ENCODE assay signal across 1 cellular context in the genomic region with DNA sequence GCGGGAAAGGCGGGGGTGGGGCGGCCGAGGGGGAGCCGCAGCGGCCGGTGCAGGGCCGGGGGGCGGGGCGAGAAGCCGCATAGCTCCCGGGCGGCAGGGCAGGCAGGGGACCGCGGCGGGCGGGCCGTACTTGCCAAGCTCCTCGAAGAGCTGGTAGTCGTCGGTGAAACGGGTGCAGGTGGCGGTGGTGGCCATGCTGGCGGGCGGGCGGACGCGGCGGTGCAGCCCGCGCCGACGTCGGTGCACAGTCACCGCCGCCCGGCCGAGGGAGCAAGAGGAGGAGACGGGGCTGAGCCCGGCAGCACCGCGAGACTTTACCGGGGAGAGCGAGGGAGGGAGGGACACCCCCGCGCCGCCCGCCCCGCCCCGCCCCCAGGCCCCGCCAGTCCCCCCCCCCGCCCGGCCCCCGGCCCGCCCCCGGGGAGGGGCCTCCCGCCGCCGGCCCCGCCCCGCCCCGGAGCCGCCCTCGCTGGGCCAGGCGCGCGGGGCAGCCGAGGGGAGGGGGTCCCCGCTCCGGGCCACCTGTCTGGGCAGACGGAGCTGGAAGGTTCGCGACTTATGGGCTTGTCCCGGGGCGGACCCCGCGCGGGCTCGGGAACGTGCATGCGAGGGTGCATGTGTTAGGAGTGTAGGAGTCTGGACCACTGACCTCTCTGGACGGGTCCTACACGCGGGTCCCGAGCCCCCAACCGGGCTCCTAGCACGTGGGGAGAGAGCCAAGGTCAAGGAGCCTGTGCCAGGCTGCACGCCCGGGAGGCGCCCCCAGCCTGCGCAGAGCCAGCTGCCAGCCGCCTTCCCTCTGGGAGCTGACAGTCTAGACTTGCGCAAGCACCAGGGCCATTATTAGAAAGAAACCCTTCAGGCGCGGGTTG.
TF ChIP-seq lines count a peak whose summit lies in the region.

A gene (minus strand): TSS at position 289 of the 872 bp plus-strand sequence. CDS start 94 bp downstream, at position 195.

TF ChIP-seq in HepG2, 621 proteins besides CTCF, POLR2A, EP300 and RAD21 (continued from another document and continues in another):
- TF ChIP-seq, protein P1, sequence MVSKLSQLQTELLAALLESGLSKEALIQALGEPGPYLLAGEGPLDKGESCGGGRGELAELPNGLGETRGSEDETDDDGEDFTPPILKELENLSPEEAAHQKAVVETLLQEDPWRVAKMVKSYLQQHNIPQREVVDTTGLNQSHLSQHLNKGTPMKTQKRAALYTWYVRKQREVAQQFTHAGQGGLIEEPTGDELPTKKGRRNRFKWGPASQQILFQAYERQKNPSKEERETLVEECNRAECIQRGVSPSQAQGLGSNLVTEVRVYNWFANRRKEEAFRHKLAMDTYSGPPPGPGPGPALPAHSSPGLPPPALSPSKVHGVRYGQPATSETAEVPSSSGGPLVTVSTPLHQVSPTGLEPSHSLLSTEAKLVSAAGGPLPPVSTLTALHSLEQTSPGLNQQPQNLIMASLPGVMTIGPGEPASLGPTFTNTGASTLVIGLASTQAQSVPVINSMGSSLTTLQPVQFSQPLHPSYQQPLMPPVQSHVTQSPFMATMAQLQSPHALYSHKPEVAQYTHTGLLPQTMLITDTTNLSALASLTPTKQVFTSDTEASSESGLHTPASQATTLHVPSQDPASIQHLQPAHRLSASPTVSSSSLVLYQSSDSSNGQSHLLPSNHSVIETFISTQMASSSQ (IDR thresholded peaks at IDR 0.05; ENCODE audit: low read depth), result no peak
- TF ChIP-seq, protein P1 (CRISPR knock-in tag; IDR thresholded peaks at IDR 0.05; ENCODE audit: borderline replicate concordance), result no peak
- no peak for TF ChIP-seq ATF7 (IDR thresholded peaks at IDR 0.05)
- no peak for TF ChIP-seq ATF7 (CRISPR knock-in tag; IDR thresholded peaks at IDR 0.05)
- TF ChIP-seq JDP2 (CRISPR knock-in tag; IDR thresholded peaks at IDR 0.05; ENCODE audit: borderline replicate concordance), result no peak
- TF ChIP-seq RELA (CRISPR knock-in tag; IDR thresholded peaks at IDR 0.05), result no peak
- TF ChIP-seq ZFP82 (CRISPR knock-in tag; IDR thresholded peaks at IDR 0.05; ENCODE audit: borderline replicate concordance), result no peak
- peak; percentile 15; the same call in 1 of the 2 replicates for TF ChIP-seq CENPT (CRISPR knock-in tag; IDR thresholded peaks at IDR 0.05; ENCODE audit: low read depth)
- TF ChIP-seq SRSF4 (IDR thresholded peaks at IDR 0.05; ENCODE audit: low read depth, low read length, poor library complexity, severe bottlenecking), result no peak
- no peak; the same call in 1 of the 2 replicates for TF ChIP-seq THAP11 (CRISPR knock-in tag; IDR thresholded peaks at IDR 0.05)
- TF ChIP-seq SSRP1 (CRISPR knock-in tag; IDR thresholded peaks at IDR 0.05), result no peak
- TF ChIP-seq NRL (CRISPR knock-in tag; IDR thresholded peaks at IDR 0.05; ENCODE audit: borderline replicate concordance), result no peak; the same call in 1 of the 2 replicates
- no peak for TF ChIP-seq SP140L (CRISPR knock-in tag; IDR thresholded peaks at IDR 0.05; ENCODE audit: borderline replicate concordance)
- TF ChIP-seq ZBTB1 (CRISPR knock-in tag; IDR thresholded peaks at IDR 0.05; ENCODE audit: borderline replicate concordance), result no peak
- TF ChIP-seq KLF12 (CRISPR knock-in tag; IDR thresholded peaks at IDR 0.05; ENCODE audit: borderline replicate concordance), result 0 out of 2 replicates have a peak, but pooled peaks have one; percentile 42
- no peak for TF ChIP-seq NR2F1 (CRISPR knock-in tag; IDR thresholded peaks at IDR 0.05)
- TF ChIP-seq WIZ (CRISPR knock-in tag; IDR thresholded peaks at IDR 0.05), result no peak
- TF ChIP-seq SIX1 (CRISPR knock-in tag; IDR thresholded peaks at IDR 0.05; ENCODE audit: borderline replicate concordance), result no peak
- TF ChIP-seq, protein P2, sequence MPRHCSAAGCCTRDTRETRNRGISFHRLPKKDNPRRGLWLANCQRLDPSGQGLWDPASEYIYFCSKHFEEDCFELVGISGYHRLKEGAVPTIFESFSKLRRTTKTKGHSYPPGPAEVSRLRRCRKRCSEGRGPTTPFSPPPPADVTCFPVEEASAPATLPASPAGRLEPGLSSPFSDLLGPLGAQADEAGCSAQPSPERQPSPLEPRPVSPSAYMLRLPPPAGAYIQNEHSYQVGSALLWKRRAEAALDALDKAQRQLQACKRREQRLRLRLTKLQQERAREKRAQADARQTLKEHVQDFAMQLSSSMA (CRISPR knock-in tag; IDR thresholded peaks at IDR 0.05), result no peak
- no peak for TF ChIP-seq HNRNPLL (IDR thresholded peaks at IDR 0.05; ENCODE audit: low read depth, low read length, poor library complexity, severe bottlenecking)
- TF ChIP-seq RBM39 (IDR thresholded peaks at IDR 0.05; ENCODE audit: low read depth, low read length, poor library complexity, severe bottlenecking), result peak; percentile 36
- TF ChIP-seq ZNF816 (CRISPR knock-in tag; IDR thresholded peaks at IDR 0.05; ENCODE audit: borderline replicate concordance), result no peak
- TF ChIP-seq ZNF546 (CRISPR knock-in tag; conservative IDR thresholded peaks at IDR 0.05), result no peak
- TF ChIP-seq U2AF1 (optimal IDR thresholded peaks at IDR 0.05; ENCODE audit: low read depth, low read length), result no peak
- peak; percentile 80 for TF ChIP-seq ZNF564 (CRISPR knock-in tag; IDR thresholded peaks at IDR 0.05)
- TF ChIP-seq NR2C2 (CRISPR knock-in tag; IDR thresholded peaks at IDR 0.05; ENCODE audit: borderline replicate concordance), result no peak; the same call in 1 of the 2 replicates
- no peak for TF ChIP-seq JUND (CRISPR knock-in tag; IDR thresholded peaks at IDR 0.05)
- TF ChIP-seq ZSCAN21 (CRISPR knock-in tag; IDR thresholded peaks at IDR 0.05; ENCODE audit: borderline replicate concordance), result peak; percentile 49; the same call in 1 of the 2 replicates
- TF ChIP-seq ZNF569 (CRISPR knock-in tag; IDR thresholded peaks at IDR 0.05; ENCODE audit: borderline replicate concordance), result no peak
- TF ChIP-seq, protein P3, sequence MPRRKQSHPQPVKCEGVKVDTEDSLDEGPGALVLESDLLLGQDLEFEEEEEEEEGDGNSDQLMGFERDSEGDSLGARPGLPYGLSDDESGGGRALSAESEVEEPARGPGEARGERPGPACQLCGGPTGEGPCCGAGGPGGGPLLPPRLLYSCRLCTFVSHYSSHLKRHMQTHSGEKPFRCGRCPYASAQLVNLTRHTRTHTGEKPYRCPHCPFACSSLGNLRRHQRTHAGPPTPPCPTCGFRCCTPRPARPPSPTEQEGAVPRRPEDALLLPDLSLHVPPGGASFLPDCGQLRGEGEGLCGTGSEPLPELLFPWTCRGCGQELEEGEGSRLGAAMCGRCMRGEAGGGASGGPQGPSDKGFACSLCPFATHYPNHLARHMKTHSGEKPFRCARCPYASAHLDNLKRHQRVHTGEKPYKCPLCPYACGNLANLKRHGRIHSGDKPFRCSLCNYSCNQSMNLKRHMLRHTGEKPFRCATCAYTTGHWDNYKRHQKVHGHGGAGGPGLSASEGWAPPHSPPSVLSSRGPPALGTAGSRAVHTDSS (CRISPR knock-in tag; conservative IDR thresholded peaks at IDR 0.05), result no peak
- no peak for TF ChIP-seq ZNF260 (CRISPR knock-in tag; IDR thresholded peaks at IDR 0.05; ENCODE audit: borderline replicate concordance, low read depth)
- TF ChIP-seq, protein P4, sequence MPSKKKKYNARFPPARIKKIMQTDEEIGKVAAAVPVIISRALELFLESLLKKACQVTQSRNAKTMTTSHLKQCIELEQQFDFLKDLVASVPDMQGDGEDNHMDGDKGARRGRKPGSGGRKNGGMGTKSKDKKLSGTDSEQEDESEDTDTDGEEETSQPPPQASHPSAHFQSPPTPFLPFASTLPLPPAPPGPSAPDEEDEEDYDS (CRISPR knock-in tag; IDR thresholded peaks at IDR 0.05), result no peak
- TF ChIP-seq ZNF274 (CRISPR knock-in tag; IDR thresholded peaks at IDR 0.05), result no peak
- no peak for TF ChIP-seq ZNF207 (IDR thresholded peaks at IDR 0.05; ENCODE audit: borderline replicate concordance)
- TF ChIP-seq, protein P5, sequence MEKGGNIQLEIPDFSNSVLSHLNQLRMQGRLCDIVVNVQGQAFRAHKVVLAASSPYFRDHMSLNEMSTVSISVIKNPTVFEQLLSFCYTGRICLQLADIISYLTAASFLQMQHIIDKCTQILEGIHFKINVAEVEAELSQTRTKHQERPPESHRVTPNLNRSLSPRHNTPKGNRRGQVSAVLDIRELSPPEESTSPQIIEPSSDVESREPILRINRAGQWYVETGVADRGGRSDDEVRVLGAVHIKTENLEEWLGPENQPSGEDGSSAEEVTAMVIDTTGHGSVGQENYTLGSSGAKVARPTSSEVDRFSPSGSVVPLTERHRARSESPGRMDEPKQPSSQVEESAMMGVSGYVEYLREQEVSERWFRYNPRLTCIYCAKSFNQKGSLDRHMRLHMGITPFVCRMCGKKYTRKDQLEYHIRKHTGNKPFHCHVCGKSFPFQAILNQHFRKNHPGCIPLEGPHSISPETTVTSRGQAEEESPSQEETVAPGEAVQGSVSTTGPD (CRISPR knock-in tag; IDR thresholded peaks at IDR 0.05), result no peak
- TF ChIP-seq, protein P6, sequence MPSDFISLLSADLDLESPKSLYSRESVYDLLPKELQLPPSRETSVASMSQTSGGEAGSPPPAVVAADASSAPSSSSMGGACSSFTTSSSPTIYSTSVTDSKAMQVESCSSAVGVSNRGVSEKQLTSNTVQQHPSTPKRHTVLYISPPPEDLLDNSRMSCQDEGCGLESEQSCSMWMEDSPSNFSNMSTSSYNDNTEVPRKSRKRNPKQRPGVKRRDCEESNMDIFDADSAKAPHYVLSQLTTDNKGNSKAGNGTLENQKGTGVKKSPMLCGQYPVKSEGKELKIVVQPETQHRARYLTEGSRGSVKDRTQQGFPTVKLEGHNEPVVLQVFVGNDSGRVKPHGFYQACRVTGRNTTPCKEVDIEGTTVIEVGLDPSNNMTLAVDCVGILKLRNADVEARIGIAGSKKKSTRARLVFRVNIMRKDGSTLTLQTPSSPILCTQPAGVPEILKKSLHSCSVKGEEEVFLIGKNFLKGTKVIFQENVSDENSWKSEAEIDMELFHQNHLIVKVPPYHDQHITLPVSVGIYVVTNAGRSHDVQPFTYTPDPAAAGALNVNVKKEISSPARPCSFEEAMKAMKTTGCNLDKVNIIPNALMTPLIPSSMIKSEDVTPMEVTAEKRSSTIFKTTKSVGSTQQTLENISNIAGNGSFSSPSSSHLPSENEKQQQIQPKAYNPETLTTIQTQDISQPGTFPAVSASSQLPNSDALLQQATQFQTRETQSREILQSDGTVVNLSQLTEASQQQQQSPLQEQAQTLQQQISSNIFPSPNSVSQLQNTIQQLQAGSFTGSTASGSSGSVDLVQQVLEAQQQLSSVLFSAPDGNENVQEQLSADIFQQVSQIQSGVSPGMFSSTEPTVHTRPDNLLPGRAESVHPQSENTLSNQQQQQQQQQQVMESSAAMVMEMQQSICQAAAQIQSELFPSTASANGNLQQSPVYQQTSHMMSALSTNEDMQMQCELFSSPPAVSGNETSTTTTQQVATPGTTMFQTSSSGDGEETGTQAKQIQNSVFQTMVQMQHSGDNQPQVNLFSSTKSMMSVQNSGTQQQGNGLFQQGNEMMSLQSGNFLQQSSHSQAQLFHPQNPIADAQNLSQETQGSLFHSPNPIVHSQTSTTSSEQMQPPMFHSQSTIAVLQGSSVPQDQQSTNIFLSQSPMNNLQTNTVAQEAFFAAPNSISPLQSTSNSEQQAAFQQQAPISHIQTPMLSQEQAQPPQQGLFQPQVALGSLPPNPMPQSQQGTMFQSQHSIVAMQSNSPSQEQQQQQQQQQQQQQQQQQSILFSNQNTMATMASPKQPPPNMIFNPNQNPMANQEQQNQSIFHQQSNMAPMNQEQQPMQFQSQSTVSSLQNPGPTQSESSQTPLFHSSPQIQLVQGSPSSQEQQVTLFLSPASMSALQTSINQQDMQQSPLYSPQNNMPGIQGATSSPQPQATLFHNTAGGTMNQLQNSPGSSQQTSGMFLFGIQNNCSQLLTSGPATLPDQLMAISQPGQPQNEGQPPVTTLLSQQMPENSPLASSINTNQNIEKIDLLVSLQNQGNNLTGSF (CRISPR knock-in tag; IDR thresholded peaks at IDR 0.05), result no peak
- no peak for TF ChIP-seq ZMYM2 (CRISPR knock-in tag; IDR thresholded peaks at IDR 0.05)
- no peak for TF ChIP-seq IKZF1 (IDR thresholded peaks at IDR 0.05)
- no peak for TF ChIP-seq JUNB (CRISPR knock-in tag; IDR thresholded peaks at IDR 0.05; ENCODE audit: borderline replicate concordance)
- TF ChIP-seq, protein P7, sequence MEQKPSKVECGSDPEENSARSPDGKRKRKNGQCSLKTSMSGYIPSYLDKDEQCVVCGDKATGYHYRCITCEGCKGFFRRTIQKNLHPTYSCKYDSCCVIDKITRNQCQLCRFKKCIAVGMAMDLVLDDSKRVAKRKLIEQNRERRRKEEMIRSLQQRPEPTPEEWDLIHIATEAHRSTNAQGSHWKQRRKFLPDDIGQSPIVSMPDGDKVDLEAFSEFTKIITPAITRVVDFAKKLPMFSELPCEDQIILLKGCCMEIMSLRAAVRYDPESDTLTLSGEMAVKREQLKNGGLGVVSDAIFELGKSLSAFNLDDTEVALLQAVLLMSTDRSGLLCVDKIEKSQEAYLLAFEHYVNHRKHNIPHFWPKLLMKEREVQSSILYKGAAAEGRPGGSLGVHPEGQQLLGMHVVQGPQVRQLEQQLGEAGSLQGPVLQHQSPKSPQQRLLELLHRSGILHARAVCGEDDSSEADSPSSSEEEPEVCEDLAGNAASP (CRISPR knock-in tag; IDR thresholded peaks at IDR 0.05; ENCODE audit: borderline replicate concordance), result 0 out of 2 replicates have a peak, but pooled peaks have one; percentile 13
- TF ChIP-seq ZNF350 (CRISPR knock-in tag; IDR thresholded peaks at IDR 0.05; ENCODE audit: borderline replicate concordance, low read depth), result 0 out of 2 replicates have a peak, but pooled peaks have one; percentile 68
- TF ChIP-seq ZNF660 (CRISPR knock-in tag; IDR thresholded peaks at IDR 0.05; ENCODE audit: borderline replicate concordance, low read depth), result no peak
- TF ChIP-seq SUZ12 (IDR thresholded peaks at IDR 0.05; ENCODE audit: low read depth, low read length), result no peak
- no peak for TF ChIP-seq ZFP1 (CRISPR knock-in tag; IDR thresholded peaks at IDR 0.05)
- TF ChIP-seq HDAC6 (IDR thresholded peaks at IDR 0.05; ENCODE audit: low read depth, low read length), result no peak
- TF ChIP-seq ZNF570 (CRISPR knock-in tag; IDR thresholded peaks at IDR 0.05; ENCODE audit: borderline replicate concordance), result no peak
- TF ChIP-seq ZNF17 (CRISPR knock-in tag; IDR thresholded peaks at IDR 0.05), result no peak
